Comparison of ENCODE assay signal across 9 cellular contexts in the genomic region with DNA sequence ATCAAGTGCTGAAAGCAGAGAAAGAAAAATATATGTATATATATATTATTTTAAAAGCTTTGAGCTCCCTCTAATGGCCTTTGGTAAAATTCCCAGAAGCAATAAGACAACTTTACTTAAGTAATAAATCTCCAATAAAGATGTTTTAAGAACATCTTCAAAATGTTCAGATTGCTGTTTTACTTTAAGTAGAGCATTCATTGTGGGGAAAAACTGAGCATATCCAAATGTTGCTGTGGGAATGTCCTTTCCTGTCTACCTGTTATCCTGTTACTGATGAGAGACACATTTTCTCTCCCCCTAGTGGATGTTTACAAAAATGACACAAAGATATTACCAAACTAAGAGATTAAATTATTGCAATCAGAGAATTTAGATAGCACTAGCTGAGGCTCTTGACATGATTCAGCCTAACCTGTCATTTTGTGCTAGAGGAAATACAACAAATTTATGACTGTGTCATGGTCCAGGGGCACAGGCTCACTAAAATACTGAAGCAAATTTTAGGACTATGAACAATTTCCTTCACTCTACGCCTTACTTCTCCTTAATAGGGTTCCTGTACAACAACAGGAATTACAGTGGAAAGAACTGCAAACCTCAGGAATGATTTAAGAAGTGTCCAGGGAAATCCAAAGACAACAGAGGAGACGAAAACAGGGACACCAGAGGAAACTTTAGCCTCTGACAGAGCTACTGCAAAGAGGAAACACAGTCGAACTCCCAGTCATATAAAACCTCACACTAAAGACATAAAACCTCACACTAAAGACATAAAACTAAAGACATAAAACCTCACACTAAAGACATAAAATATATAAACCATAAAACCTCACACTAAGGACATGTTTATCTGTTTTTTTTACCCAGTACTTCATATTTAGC. TPM values are rescaled to one million over a fixed set of nuclear protein-coding genes. Genes with fewer than 3 reads are reported as not detected.
A peak's percentile ranks its signal among the peaks of the same experiment; 100 is the strongest.
DNase-seq lines count a peak whose midpoint lies in the region; ATAC-seq and TF ChIP-seq lines count a peak whose summit lies in the region.
"Had no signal": no experiment of that assay in that cellular context is flagged by ENCODE, and none has a peak within 500 bp of the region (broad histone marks: within the 10 kb centered on the region; RNA-seq: fewer than 3 reads in every experiment).

No MANE protein-coding gene starts in this region.

- intact Hi-C loops in mammary epithelial cell (cut with micrococcal nuclease) = loop anchor here (1.0 to 5.0 kb wide), 3 partner anchors 203 to 836 kb away; a partner anchor contains a TSS

- H4K20me1 ChIP-seq in mammary epithelial cell (ENCODE audit: insufficient read depth, low read length) = no peaks in the 10 kb centered on the region

- DNase-seq in ELR (ENCODE audit: low read depth) = peak; percentile 66
- peak; percentile 62 for DNase-seq in NCI-H82 treated with DMSO at 0.1 percent for 48 hours (lab: John Stamatoyannopoulos, UW; ENCODE audit: unreplicated experiment)
- peak; percentile 33 for DNase-seq in mammary epithelial cell
- no peak for DNase-seq in lung (ENCODE audit: low spot score)
- no peak for DNase-seq in HK-2 (ENCODE audit: unreplicated experiment)

- H3K9ac ChIP-seq in mammary epithelial cell (ENCODE audit: insufficient read depth, low read length) = no peak overlapping the region

- H3K79me2 ChIP-seq in mammary epithelial cell (ENCODE audit: insufficient read depth, low read length) = no peaks in the 10 kb centered on the region

- in situ Hi-C loops in mammary epithelial cell (cut with MboI; ENCODE audit: low sequenced_read_pairs in 2 of 2) = loop anchor here in 1 of 2 donors (25.0 kb wide), 1 partner anchor 631 kb away; no protein-coding TSS in a partner anchor

- peaks cover 8% of the 10 kb centered on the region for H3K27me3 ChIP-seq in mammary epithelial cell (ENCODE audit: insufficient read depth, low read length)
- no peaks in the 10 kb centered on the region for H3K27me3 ChIP-seq in lung (ENCODE audit: control insufficient read depth, insufficient read depth)

- H3K4me3 ChIP-seq in mammary epithelial cell (replicated peaks in 1 of 3; ENCODE audit: insufficient read depth in 1 of 3, low read depth in 2 of 3, low read length in 3 of 3) = no peak overlapping the region
- H3K4me3 ChIP-seq in lung = no peak overlapping the region

- CTCF ChIA-PET in mammary epithelial cell (lab: Charles Lee; ENCODE audit: low non-redundant PET) = interaction anchor here (0.6 to 0.7 kb wide), 7 partner anchors 54 to 842 kb away, joined by 3 to 6 read pairs (median 3); no protein-coding TSS in a partner anchor

- no peak overlapping the region for H2AFZ ChIP-seq in mammary epithelial cell (ENCODE audit: low read depth, low read length)

- no peak overlapping the region for H3K4me2 ChIP-seq in mammary epithelial cell (ENCODE audit: insufficient read depth, low read depth, low read length)

- no peaks in the 10 kb centered on the region for H3K4me1 Mint-ChIP-seq in stimulated activated memory B cell treated with anti-CD40 and anti-IgM and Interleukin-4, amounts not matched to agents 10 μg/mL and 1 μg/mL and 100 μg/mL, for 72 hours

- ATAC-seq in GM19455 (IDR thresholded peaks at IDR 0.05; ENCODE audit: unreplicated experiment) = peak; percentile 90
- peak; percentile 70 for ATAC-seq in HG03460 (IDR thresholded peaks at IDR 0.05; ENCODE audit: unreplicated experiment)
- ATAC-seq in lung (ENCODE audit: insufficient read depth, low FRiP score) = no peak
- ATAC-seq in stimulated activated memory B cell treated with anti-CD40 and anti-IgM and Interleukin-4, amounts not matched to agents 10 μg/mL and 1 μg/mL and 100 μg/mL, for 72 hours = no peak

- H3K27ac ChIP-seq in mammary epithelial cell (ENCODE audit: insufficient read depth, low read depth, low read length) (no peak overlapping the region), lung (ENCODE audit: low read depth in 1 of 2, low read length in 1 of 2) (no peak overlapping the region)

- H3K36me3 ChIP-seq in mammary epithelial cell (ENCODE audit: insufficient read depth, low read length) = no peaks in the 10 kb centered on the region
- H3K36me3 ChIP-seq in lung (ENCODE audit: control insufficient read depth in 2 of 2, insufficient read depth in 2 of 2, low read length in 2 of 2) = no peaks in the 10 kb centered on the region

- dilution Hi-C loops in mammary epithelial cell (cut with HindIII; ENCODE audit: low sequenced_read_pairs) = no loop called here

- H3K4me3 Mint-ChIP-seq in stimulated activated memory B cell treated with anti-CD40 and anti-IgM and Interleukin-4, amounts not matched to agents 10 μg/mL and 1 μg/mL and 100 μg/mL, for 72 hours = no peak overlapping the region
- H3K4me3 Mint-ChIP-seq: activated naive CD8-positive, alpha-beta T cell had no signal

- H3K9me3 Mint-ChIP-seq in stimulated activated memory B cell treated with anti-CD40 and anti-IgM and Interleukin-4, amounts not matched to agents 10 μg/mL and 1 μg/mL and 100 μg/mL, for 72 hours = no peaks in the 10 kb centered on the region

- 60% methylated on average over 3 of the region's 3 CpGs for WGBS in mammary epithelial cell (ENCODE audit: low coverage, missing lambda C conversion rate)
- WGBS in lung, 2 donors = 67 to 73% methylated on average over 3 of the region's 3 CpGs

- no peaks in the 10 kb centered on the region for H3K36me3 Mint-ChIP-seq in stimulated activated memory B cell treated with anti-CD40 and anti-IgM and Interleukin-4, amounts not matched to agents 10 μg/mL and 1 μg/mL and 100 μg/mL, for 72 hours
- H3K36me3 Mint-ChIP-seq: activated naive CD8-positive, alpha-beta T cell had no signal

- TF ChIP-seq CTCF in mammary epithelial cell (conservative IDR thresholded peaks at IDR 0.05 in 1 of 2, IDR thresholded peaks at IDR 0.05 in 1 of 2; ENCODE audit: extremely low read depth in 1 of 2, insufficient read depth in 1 of 2, low read depth in 1 of 2, low read length in 2 of 2) (peak; percentile 65 to 75), lung (IDR thresholded peaks at IDR 0.05; ENCODE audit: control extremely low read depth, extremely low read depth) (peak; percentile 34)

- H3K9me3 ChIP-seq in mammary epithelial cell (replicated peaks; ENCODE audit: insufficient read depth, low read length) = no peaks in the 10 kb centered on the region
- no peaks in the 10 kb centered on the region for H3K9me3 ChIP-seq in lung (ENCODE audit: control insufficient read depth in 2 of 2, insufficient read depth in 1 of 2, low read length in 1 of 2)

- no peak overlapping the region for H3K27ac Mint-ChIP-seq in stimulated activated memory B cell treated with anti-CD40 and anti-IgM and Interleukin-4, amounts not matched to agents 10 μg/mL and 1 μg/mL and 100 μg/mL, for 72 hours
- H3K27ac Mint-ChIP-seq: activated naive CD8-positive, alpha-beta T cell had no signal

- peaks cover 47% of the 10 kb centered on the region for H3K27me3 Mint-ChIP-seq in stimulated activated memory B cell treated with anti-CD40 and anti-IgM and Interleukin-4, amounts not matched to agents 10 μg/mL and 1 μg/mL and 100 μg/mL, for 72 hours

- H3K4me1 ChIP-seq in mammary epithelial cell (ENCODE audit: insufficient read depth, low read length) (no peaks in the 10 kb centered on the region), lung (ENCODE audit: control insufficient read depth in 2 of 2, insufficient read depth in 2 of 2, low read length in 2 of 2) (no peaks in the 10 kb centered on the region)

- BruUV-seq in mammary epithelial cell (replicated peaks; lab: Mats Ljungman, UMichigan) = no TSS peak

RNA-seq across cellular contexts. Expression of a gene that starts 24.3 kb away (rescaled TPM):
- total RNA-seq in mammary epithelial cell = 10 to 100 TPM; 47.8 to 64.3 TPM
- polyA plus RNA-seq in mammary epithelial cell = 53.7 TPM
- 146 TPM for polyA minus RNA-seq in mammary epithelial cell
- total RNA-seq in lung = 10 to 100 TPM; 56.8 to 88.1 TPM
- polyA plus RNA-seq in lung = 10 to 100 TPM; 22.9 to 25.0 TPM

Comparison
In these comparisons a context has a peak if more than half of its experiments do, and no peak if none do; other contexts are left out.
1. DNase-seq: peak in ELR (single experiment), NCI-H82 treated with DMSO at 0.1 percent for 48 hours (single experiment) and mammary epithelial cell (single experiment); none in lung (single experiment) and HK-2 (single experiment).
2. ATAC-seq: peak in GM19455 (single experiment) and HG03460 (single experiment); none in lung (single experiment) and stimulated activated memory B cell treated with anti-CD40 and anti-IgM and Interleukin-4, amounts not matched to agents 10 μg/mL and 1 μg/mL and 100 μg/mL, for 72 hours (single experiment).